8 cellular contexts compared by ENCODE assay signal in the genomic region with DNA sequence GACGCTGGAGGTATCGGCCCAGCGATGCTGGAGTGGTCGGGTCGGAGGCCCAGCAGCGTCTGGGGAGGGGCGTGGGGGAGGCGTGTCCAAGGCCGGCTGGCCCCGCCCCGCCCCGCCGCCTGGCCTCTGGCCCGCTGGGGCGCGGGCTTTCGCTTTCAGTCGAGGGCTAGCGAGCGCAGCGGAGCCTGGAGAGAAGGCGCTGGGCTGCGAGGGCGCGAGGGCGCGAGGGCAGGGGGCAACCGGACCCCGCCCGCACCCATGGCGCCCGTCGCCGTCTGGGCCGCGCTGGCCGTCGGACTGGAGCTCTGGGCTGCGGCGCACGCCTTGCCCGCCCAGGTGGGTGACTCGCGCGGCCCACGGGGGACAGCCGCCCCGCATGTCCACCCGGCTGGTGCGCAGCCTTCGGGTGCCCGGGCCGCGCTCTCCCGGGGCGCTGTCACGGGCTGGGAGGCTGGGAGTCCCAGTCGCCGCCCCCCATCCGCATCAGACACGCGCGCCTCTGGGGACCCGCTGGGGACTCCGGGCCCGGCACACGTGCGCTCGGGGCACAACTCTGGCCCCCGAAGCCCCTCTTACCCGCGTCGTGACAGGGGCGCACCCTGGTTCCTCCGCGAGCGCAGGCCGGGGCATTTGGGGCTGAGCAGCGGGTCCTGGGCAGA. TPM values are rescaled to one million over a fixed set of nuclear protein-coding genes. Genes with fewer than 3 reads are reported as not detected.
A peak's percentile ranks its signal among the peaks of the same experiment; 100 is the strongest.
DNase-seq lines count a peak whose midpoint lies in the region; ATAC-seq and TF ChIP-seq lines count a peak whose summit lies in the region.

TNFRSF1B (plus strand) TSS at position 158 of the 659 bp plus-strand sequence; CDS start at position 259, 101 bp downstream.

- peaks cover 0 to 28% (median 0%) of the 10 kb centered on the region in 3 donors for H3K27me3 ChIP-seq in sigmoid colon

- H3K36me3 Mint-ChIP-seq in activated naive CD8-positive, alpha-beta T cell treated with anti-CD3 and anti-CD28 coated beads, Interleukin-2, amount 10 ng/mL, durations not matched to agents 7 days and 5 days: peaks cover 37% of the 10 kb centered on the region

- no peaks in the 10 kb centered on the region for H3K27me3 Mint-ChIP-seq in activated naive CD8-positive, alpha-beta T cell treated with anti-CD3 and anti-CD28 coated beads, Interleukin-2, amount 10 ng/mL, durations not matched to agents 7 days and 5 days

- peak within 1 kb of the TSS; percentile 49 to 92 (median 62) for H3K4me3 ChIP-seq in sigmoid colon

- WGBS in sigmoid colon, 2 donors: 2 to 3% methylated on average over 79 of the region's 79 CpGs

- H3K4me1 Mint-ChIP-seq in activated naive CD8-positive, alpha-beta T cell treated with anti-CD3 and anti-CD28 coated beads, Interleukin-2, amount 10 ng/mL, durations not matched to agents 7 days and 5 days: peaks cover 62% of the 10 kb centered on the region

- intact Hi-C loops in left cardiac atrium (cut with DNase I) (no loop called here), sigmoid colon (cut with DNase I) (no loop called here)

- POLR2A ChIA-PET in activated naive CD8-positive, alpha-beta T cell treated with anti-CD3 and anti-CD28 coated beads, Interleukin-2, amount 10 ng/mL, durations not matched to agents 7 days and 5 days (lab: Charles Lee): interaction anchor here (0.5 to 5.5 kb wide), 7 partner anchors 9 to 18 kb away, joined by 3 to 50 read pairs (median 9); no protein-coding TSS in a partner anchor

- DNase-seq in activated naive CD8-positive, alpha-beta T cell treated with anti-CD3 and anti-CD28 coated beads, Interleukin-2, amount 10 ng/mL, durations not matched to agents 7 days and 5 days: peak; percentile 87
- DNase-seq in left cardiac atrium: peak; percentile 85
- DNase-seq in sigmoid colon: peak; percentile 80
- DNase-seq in hippocampal formation (lab: John Stamatoyannopoulos, UW): no peak
- no peak for DNase-seq in HuH-7.5 (ENCODE audit: low spot score)

- H3K27ac ChIP-seq in sigmoid colon: peak within 1 kb of the TSS; percentile 72 to 83 (median 79)

- TF ChIP-seq CTCF in sigmoid colon (IDR thresholded peaks at IDR 0.05): no peak

- TF ChIP-seq POLR2A in GM15510 (IDR thresholded peaks at IDR 0.05; ENCODE audit: borderline replicate concordance, extremely low read depth, insufficient read length) (peak; percentile 97), sigmoid colon (IDR thresholded peaks at IDR 0.05) (no peak)

- H3K4me3 Mint-ChIP-seq in activated naive CD8-positive, alpha-beta T cell treated with anti-CD3 and anti-CD28 coated beads, Interleukin-2, amount 10 ng/mL, durations not matched to agents 7 days and 5 days: peak within 1 kb of the TSS; percentile 100

- peak within 1 kb of the TSS; percentile 99 for H3K27ac Mint-ChIP-seq in activated naive CD8-positive, alpha-beta T cell treated with anti-CD3 and anti-CD28 coated beads, Interleukin-2, amount 10 ng/mL, durations not matched to agents 7 days and 5 days

- ATAC-seq in HG02852 (IDR thresholded peaks at IDR 0.05; ENCODE audit: unreplicated experiment) (peak; percentile 51), SK-N-SH treated with all-trans-retinoic acid at 6 μM for 48 hours (peak; percentile 70), left cardiac atrium (peak; percentile 74 to 81)
- ATAC-seq in activated naive CD8-positive, alpha-beta T cell treated with anti-CD3 and anti-CD28 coated beads, Interleukin-2, amount 10 ng/mL, durations not matched to agents 7 days and 5 days (ENCODE audit: low read depth): peak; percentile 53

- no peaks in the 10 kb centered on the region for H3K9me3 ChIP-seq in sigmoid colon

- TF ChIP-seq EP300 in sigmoid colon (IDR thresholded peaks at IDR 0.05): no peak

- H3K9me3 Mint-ChIP-seq in activated naive CD8-positive, alpha-beta T cell treated with anti-CD3 and anti-CD28 coated beads, Interleukin-2, amount 10 ng/mL, durations not matched to agents 7 days and 5 days: no peaks in the 10 kb centered on the region

- no peaks in the 10 kb centered on the region for H3K36me3 ChIP-seq in sigmoid colon

- H3K4me1 ChIP-seq in sigmoid colon: peaks cover 0 to 44% (median 17%) of the 10 kb centered on the region in 4 donors

TF ChIP-seq in SK-N-SH treated with all-trans-retinoic acid at 6 μM for 48 hours, 23 proteins besides CTCF, POLR2A, EP300 and RAD21:
- TF ChIP-seq CSDC2 (CRISPR knock-in tag; IDR thresholded peaks at IDR 0.05): no peak
- TF ChIP-seq, protein P1, sequence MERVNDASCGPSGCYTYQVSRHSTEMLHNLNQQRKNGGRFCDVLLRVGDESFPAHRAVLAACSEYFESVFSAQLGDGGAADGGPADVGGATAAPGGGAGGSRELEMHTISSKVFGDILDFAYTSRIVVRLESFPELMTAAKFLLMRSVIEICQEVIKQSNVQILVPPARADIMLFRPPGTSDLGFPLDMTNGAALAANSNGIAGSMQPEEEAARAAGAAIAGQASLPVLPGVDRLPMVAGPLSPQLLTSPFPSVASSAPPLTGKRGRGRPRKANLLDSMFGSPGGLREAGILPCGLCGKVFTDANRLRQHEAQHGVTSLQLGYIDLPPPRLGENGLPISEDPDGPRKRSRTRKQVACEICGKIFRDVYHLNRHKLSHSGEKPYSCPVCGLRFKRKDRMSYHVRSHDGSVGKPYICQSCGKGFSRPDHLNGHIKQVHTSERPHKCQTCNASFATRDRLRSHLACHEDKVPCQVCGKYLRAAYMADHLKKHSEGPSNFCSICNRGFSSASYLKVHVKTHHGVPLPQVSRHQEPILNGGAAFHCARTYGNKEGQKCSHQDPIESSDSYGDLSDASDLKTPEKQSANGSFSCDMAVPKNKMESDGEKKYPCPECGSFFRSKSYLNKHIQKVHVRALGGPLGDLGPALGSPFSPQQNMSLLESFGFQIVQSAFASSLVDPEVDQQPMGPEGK (CRISPR knock-in tag; IDR thresholded peaks at IDR 0.05; ENCODE audit: borderline replicate concordance): no peak
- no peak for TF ChIP-seq ISL1 (CRISPR knock-in tag; IDR thresholded peaks at IDR 0.05)
- TF ChIP-seq ZNF8 (CRISPR knock-in tag; IDR thresholded peaks at IDR 0.05): no peak
- no peak for TF ChIP-seq OSR1 (CRISPR knock-in tag; IDR thresholded peaks at IDR 0.05)
- TF ChIP-seq ZNF70 (CRISPR knock-in tag; IDR thresholded peaks at IDR 0.05): no peak
- TF ChIP-seq, protein P2, sequence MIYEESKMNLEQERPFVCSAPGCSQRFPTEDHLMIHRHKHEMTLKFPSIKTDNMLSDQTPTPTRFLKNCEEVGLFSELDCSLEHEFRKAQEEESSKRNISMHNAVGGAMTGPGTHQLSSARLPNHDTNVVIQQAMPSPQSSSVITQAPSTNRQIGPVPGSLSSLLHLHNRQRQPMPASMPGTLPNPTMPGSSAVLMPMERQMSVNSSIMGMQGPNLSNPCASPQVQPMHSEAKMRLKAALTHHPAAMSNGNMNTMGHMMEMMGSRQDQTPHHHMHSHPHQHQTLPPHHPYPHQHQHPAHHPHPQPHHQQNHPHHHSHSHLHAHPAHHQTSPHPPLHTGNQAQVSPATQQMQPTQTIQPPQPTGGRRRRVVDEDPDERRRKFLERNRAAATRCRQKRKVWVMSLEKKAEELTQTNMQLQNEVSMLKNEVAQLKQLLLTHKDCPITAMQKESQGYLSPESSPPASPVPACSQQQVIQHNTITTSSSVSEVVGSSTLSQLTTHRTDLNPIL (CRISPR knock-in tag; IDR thresholded peaks at IDR 0.05; ENCODE audit: low read depth): no peak

RNA-seq across cellular contexts. Expression of gene TNFRSF1B, which starts in this region (rescaled TPM):
- total RNA-seq in activated naive CD8-positive, alpha-beta T cell treated with anti-CD3 and anti-CD28 coated beads, Interleukin-2, amount 10 ng/mL, durations not matched to agents 7 days and 5 days: 100 to 1,000 TPM; 215 to 246 TPM
- total RNA-seq in left cardiac atrium (10 to 100 TPM; 28.3 to 28.5 TPM), sigmoid colon (10 to 100 TPM; 15.5 to 19.7 (median 18.9) TPM)
- 10 to 100 TPM in 2 of 3 donors, 1 to 10 TPM in 1; 4.2 to 37.2 (median 16.2) TPM for polyA plus RNA-seq in sigmoid colon

Comparison
In these comparisons a context has a peak if more than half of its experiments do, and no peak if none do; other contexts are left out.
1. RNA of gene TNFRSF1B (total RNA-seq): 215 to 246 TPM in activated naive CD8-positive, alpha-beta T cell treated with anti-CD3 and anti-CD28 coated beads, Interleukin-2, amount 10 ng/mL, durations not matched to agents 7 days and 5 days; 28.3 to 28.5 TPM in left cardiac atrium and 15.5 to 19.7 TPM in sigmoid colon; every median in the first group is over 4 times any median in the second.
2. DNase-seq: peak in activated naive CD8-positive, alpha-beta T cell treated with anti-CD3 and anti-CD28 coated beads, Interleukin-2, amount 10 ng/mL, durations not matched to agents 7 days and 5 days (single experiment), left cardiac atrium (single experiment) and sigmoid colon (single experiment); none in hippocampal formation (0 of 2) and HuH-7.5 (single experiment).
3. Peak in every context shown above with its lines, with median percentiles within 50 percentile points of each other: ATAC-seq.